Comparison of ENCODE assay signal across 11 cellular contexts in genomic region chr22:38882480-38882879, GRCh38. TPM values are rescaled to one million over a fixed set of nuclear protein-coding genes. Genes with fewer than 3 reads are reported as not detected.
DNase-seq lines count a peak whose midpoint lies in the region; ATAC-seq and TF ChIP-seq lines count a peak whose summit lies in the region.
"Had no signal": no experiment of that assay in that cellular context is flagged by ENCODE, and none has a peak within 500 bp of the region (broad histone marks: within the 10 kb centered on the region; RNA-seq: fewer than 3 reads in every experiment).

No MANE protein-coding gene starts in this region.

- no peak for DNase-seq in CD4-positive, CD25-positive, alpha-beta regulatory T cell
- DNase-seq in heart left ventricle, result peak in 3 of 5 donors; percentile 50 to 70 (median 65)
- DNase-seq in psoas muscle, result peak in 1 of 2 donors; percentile 59
- DNase-seq in NOMO-1 (lab: John Stamatoyannopoulos, UW; ENCODE audit: unreplicated experiment in 2 of 2), result no peak
- DNase-seq in effector memory CD4-positive, alpha-beta T cell, result no peak
- no peak for DNase-seq in NCI-H446 treated with DMSO at 0.1 percent for 48 hours (lab: John Stamatoyannopoulos, UW)
- DNase-seq: activated CD4-positive, alpha-beta T cell treated with anti-CD3 and anti-CD28 coated beads, Interleukin-2, amount 50 U/mL, for 48 hours had no signal

- intact Hi-C loops in heart left ventricle (cut with DNase I), result loop anchor here in 1 of 10 donors (5.0 kb wide), 1 partner anchor 40 kb away; no protein-coding TSS in a partner anchor
- intact Hi-C loops in psoas muscle (cut with DNase I), result loop anchor here in 1 of 2 donors (5.0 kb wide), 1 partner anchor 35 kb away; no protein-coding TSS in a partner anchor

- no peak overlapping the region for H3K27ac ChIP-seq in CD4-positive, CD25-positive, alpha-beta regulatory T cell (ENCODE audit: insufficient read depth, low read length, poor library complexity, severe bottlenecking)
- H3K27ac ChIP-seq in heart left ventricle (peak overlapping the region in 11 of 12 donors; percentile 63 to 90 (median 84)), psoas muscle (peak overlapping the region; percentile 75)
- no peak overlapping the region for H3K27ac ChIP-seq in effector memory CD4-positive, alpha-beta T cell (ENCODE audit: insufficient read depth, low read length, poor library complexity, severe bottlenecking)
- H3K27ac ChIP-seq: SK-N-MC had no signal

- H3K4me3 ChIP-seq in CD4-positive, CD25-positive, alpha-beta regulatory T cell (ENCODE audit: low read depth, low read length), result no peak overlapping the region
- H3K4me3 ChIP-seq in heart left ventricle, result no peak overlapping the region
- no peak overlapping the region for H3K4me3 ChIP-seq in psoas muscle
- no peak overlapping the region for H3K4me3 ChIP-seq in effector memory CD4-positive, alpha-beta T cell (ENCODE audit: insufficient read depth, low read depth, low read length, poor library complexity, severe bottlenecking)
- H3K4me3 ChIP-seq: SK-N-MC had no signal

- TF ChIP-seq CTCF in heart left ventricle (IDR thresholded peaks at IDR 0.05) (no peak), psoas muscle (IDR thresholded peaks at IDR 0.05) (no peak)

- H3K9me3 ChIP-seq in CD4-positive, CD25-positive, alpha-beta regulatory T cell (ENCODE audit: control insufficient read depth in 2 of 2, low read length in 2 of 2), result no peaks in the 10 kb centered on the region
- H3K9me3 ChIP-seq in heart left ventricle, result no peaks in the 10 kb centered on the region
- no peaks in the 10 kb centered on the region for H3K9me3 ChIP-seq in psoas muscle
- H3K9me3 ChIP-seq in effector memory CD4-positive, alpha-beta T cell (ENCODE audit: control insufficient read depth, low read length), result no peaks in the 10 kb centered on the region

- H3K4me1 ChIP-seq in CD4-positive, CD25-positive, alpha-beta regulatory T cell (ENCODE audit: control insufficient read depth, insufficient read depth, low read length, poor library complexity, severe bottlenecking), result no peaks in the 10 kb centered on the region
- H3K4me1 ChIP-seq in heart left ventricle (peaks cover 8 to 24% (median 17%) of the 10 kb centered on the region in 12 donors), psoas muscle (peaks cover 13% of the 10 kb centered on the region)
- H3K4me1 ChIP-seq in effector memory CD4-positive, alpha-beta T cell (ENCODE audit: control insufficient read depth, insufficient read depth, low read length, poor library complexity, severe bottlenecking), result no peaks in the 10 kb centered on the region

- no peaks in the 10 kb centered on the region for H3K36me3 Mint-ChIP-seq in CD4-positive, CD25-positive, alpha-beta regulatory T cell
- no peaks in the 10 kb centered on the region for H3K36me3 Mint-ChIP-seq in activated T-helper 17 cell treated with anti-CD3 and anti-CD28 coated beads, Interleukin-2, amount 50 U/mL, for 72 hours (ENCODE audit: low read depth)

- H3K27ac Mint-ChIP-seq in CD4-positive, CD25-positive, alpha-beta regulatory T cell, result peak overlapping the region; percentile 66 to 95 (median 82)
- peak overlapping the region; percentile 34 for H3K27ac Mint-ChIP-seq in activated T-helper 17 cell treated with anti-CD3 and anti-CD28 coated beads, Interleukin-2, amount 50 U/mL, for 72 hours

- no peaks in the 10 kb centered on the region for H3K27me3 ChIP-seq in CD4-positive, CD25-positive, alpha-beta regulatory T cell (ENCODE audit: control insufficient read depth, insufficient read depth, low read length)
- H3K27me3 ChIP-seq in heart left ventricle (no peaks in the 10 kb centered on the region), psoas muscle (ENCODE audit: insufficient read depth in 3 of 3, low read length in 2 of 3) (no peaks in the 10 kb centered on the region)
- no peaks in the 10 kb centered on the region for H3K27me3 ChIP-seq in effector memory CD4-positive, alpha-beta T cell (replicated peaks; ENCODE audit: control insufficient read depth, insufficient read depth, low read length, poor library complexity, severe bottlenecking)

- H3K27me3 Mint-ChIP-seq in CD4-positive, CD25-positive, alpha-beta regulatory T cell, result peaks cover 28% of the 10 kb centered on the region
- no peaks in the 10 kb centered on the region for H3K27me3 Mint-ChIP-seq in activated T-helper 17 cell treated with anti-CD3 and anti-CD28 coated beads, Interleukin-2, amount 50 U/mL, for 72 hours

- peak overlapping the region in 2 of 4 donors; percentile 13 to 26 for H3K4me3 Mint-ChIP-seq in CD4-positive, CD25-positive, alpha-beta regulatory T cell
- peak overlapping the region; percentile 39 for H3K4me3 Mint-ChIP-seq in activated T-helper 17 cell treated with anti-CD3 and anti-CD28 coated beads, Interleukin-2, amount 50 U/mL, for 72 hours
- H3K4me3 Mint-ChIP-seq: IgD-negative memory B cell had no signal

- 33 to 42% (median 37%) methylated on average over 7 of the region's 7 CpGs for WGBS in heart left ventricle, 4 donors
- WGBS in psoas muscle, 3 donors, result 56 to 65% (median 59%) methylated on average over 7 of the region's 7 CpGs

- no peak for TF ChIP-seq POLR2A in heart left ventricle (IDR thresholded peaks at IDR 0.05)

- H3K9me3 Mint-ChIP-seq in CD4-positive, CD25-positive, alpha-beta regulatory T cell, result peaks cover 0 to 1% (median 0%) of the 10 kb centered on the region in 7 donors
- no peaks in the 10 kb centered on the region for H3K9me3 Mint-ChIP-seq in activated T-helper 17 cell treated with anti-CD3 and anti-CD28 coated beads, Interleukin-2, amount 50 U/mL, for 72 hours
- H3K9me3 Mint-ChIP-seq: IgD-negative memory B cell had no signal

- H3K36me3 ChIP-seq in CD4-positive, CD25-positive, alpha-beta regulatory T cell (ENCODE audit: control insufficient read depth, insufficient read depth, low read length), result no peaks in the 10 kb centered on the region
- H3K36me3 ChIP-seq in heart left ventricle (no peaks in the 10 kb centered on the region), psoas muscle (ENCODE audit: insufficient read depth in 1 of 2, low read depth in 1 of 2) (no peaks in the 10 kb centered on the region)
- H3K36me3 ChIP-seq in effector memory CD4-positive, alpha-beta T cell (ENCODE audit: control insufficient read depth, insufficient read depth, low read length), result no peaks in the 10 kb centered on the region

- H3K4me1 Mint-ChIP-seq in CD4-positive, CD25-positive, alpha-beta regulatory T cell, result peaks cover 0 to 28% (median 9%) of the 10 kb centered on the region in 4 donors
- H3K4me1 Mint-ChIP-seq in activated T-helper 17 cell treated with anti-CD3 and anti-CD28 coated beads, Interleukin-2, amount 50 U/mL, for 72 hours, result peaks cover 14% of the 10 kb centered on the region
- H3K4me1 Mint-ChIP-seq: IgD-negative memory B cell had no signal

- ATAC-seq in CD4-positive, CD25-positive, alpha-beta regulatory T cell (ENCODE audit: low read depth in 2 of 2), result no peak
- no peak for ATAC-seq in activated T-helper 17 cell treated with anti-CD3 and anti-CD28 coated beads, Interleukin-2, amount 50 U/mL, for 72 hours (replicated peaks)
- ATAC-seq in heart left ventricle (peak; percentile 43 to 75 (median 72)), psoas muscle (peak in 2 of 4 donors; percentile 30), HG03432 (IDR thresholded peaks at IDR 0.05; ENCODE audit: unreplicated experiment) (no peak)

RNA-seq across cellular contexts. Expression of gene CBX6, which starts 10.5 kb away (rescaled TPM):
- 47.2 TPM for total RNA-seq in CD4-positive, CD25-positive, alpha-beta regulatory T cell
- polyA plus RNA-seq in CD4-positive, CD25-positive, alpha-beta regulatory T cell, result 1 to 10 TPM; 4.1 to 5.7 (median 5.4) TPM
- total RNA-seq in activated T-helper 17 cell treated with anti-CD3 and anti-CD28 coated beads, Interleukin-2, amount 50 U/mL, for 72 hours, result 10 to 100 TPM; 60.1 to 62.9 TPM
- total RNA-seq in heart left ventricle, result 10 to 100 TPM; 28.3 to 59.0 (median 43.9) TPM
- polyA plus RNA-seq in heart left ventricle, result 10 to 100 TPM; 21.1 to 43.5 TPM
- 10 to 100 TPM; 15.1 to 21.0 (median 17.4) TPM for total RNA-seq in psoas muscle
- 10 to 100 TPM in 1 of 3 donors, 1 to 10 TPM in 2; 5.2 to 17.1 (median 5.4) TPM for polyA plus RNA-seq in psoas muscle

RNA-seq across cellular contexts. Expression of gene NPTXR, which starts 38.7 kb away (rescaled TPM):
- 1.3 TPM for total RNA-seq in CD4-positive, CD25-positive, alpha-beta regulatory T cell
- polyA plus RNA-seq in CD4-positive, CD25-positive, alpha-beta regulatory T cell, result under 1 TPM in 3 of 4 donors, not detected in 1; 0.32 to 0.65 (median 0.35) TPM
- total RNA-seq in activated T-helper 17 cell treated with anti-CD3 and anti-CD28 coated beads, Interleukin-2, amount 50 U/mL, for 72 hours, result under 1 TPM; 0.77 to 0.82 TPM
- 10 to 100 TPM; 15.4 to 34.0 (median 20.7) TPM for total RNA-seq in heart left ventricle
- 10 to 100 TPM; 18.8 to 19.1 TPM for polyA plus RNA-seq in heart left ventricle
- total RNA-seq in psoas muscle, result 1 to 10 TPM in 1 of 4 donors, under 1 TPM in 3; 0.15 to 1.7 (median 0.61) TPM
- under 1 TPM; 0.35 to 0.53 (median 0.39) TPM for polyA plus RNA-seq in psoas muscle

Comparison
In these comparisons a context has a peak if more than half of its experiments do, and no peak if none do; other contexts are left out.
1. ATAC-seq: peak in heart left ventricle (4 of 4); none in CD4-positive, CD25-positive, alpha-beta regulatory T cell (0 of 2), activated T-helper 17 cell treated with anti-CD3 and anti-CD28 coated beads, Interleukin-2, amount 50 U/mL, for 72 hours (single experiment) and HG03432 (single experiment).
2. DNase-seq: peak in heart left ventricle (3 of 5); none in CD4-positive, CD25-positive, alpha-beta regulatory T cell (0 of 3), NOMO-1 (0 of 2), effector memory CD4-positive, alpha-beta T cell (0 of 3) and NCI-H446 treated with DMSO at 0.1 percent for 48 hours (single experiment).
3. H3K27ac ChIP-seq: peak in heart left ventricle (11 of 12) and psoas muscle (single experiment); none in CD4-positive, CD25-positive, alpha-beta regulatory T cell (single experiment) and effector memory CD4-positive, alpha-beta T cell (single experiment).